12 cellular contexts compared by ENCODE assay signal in the genomic region with DNA sequence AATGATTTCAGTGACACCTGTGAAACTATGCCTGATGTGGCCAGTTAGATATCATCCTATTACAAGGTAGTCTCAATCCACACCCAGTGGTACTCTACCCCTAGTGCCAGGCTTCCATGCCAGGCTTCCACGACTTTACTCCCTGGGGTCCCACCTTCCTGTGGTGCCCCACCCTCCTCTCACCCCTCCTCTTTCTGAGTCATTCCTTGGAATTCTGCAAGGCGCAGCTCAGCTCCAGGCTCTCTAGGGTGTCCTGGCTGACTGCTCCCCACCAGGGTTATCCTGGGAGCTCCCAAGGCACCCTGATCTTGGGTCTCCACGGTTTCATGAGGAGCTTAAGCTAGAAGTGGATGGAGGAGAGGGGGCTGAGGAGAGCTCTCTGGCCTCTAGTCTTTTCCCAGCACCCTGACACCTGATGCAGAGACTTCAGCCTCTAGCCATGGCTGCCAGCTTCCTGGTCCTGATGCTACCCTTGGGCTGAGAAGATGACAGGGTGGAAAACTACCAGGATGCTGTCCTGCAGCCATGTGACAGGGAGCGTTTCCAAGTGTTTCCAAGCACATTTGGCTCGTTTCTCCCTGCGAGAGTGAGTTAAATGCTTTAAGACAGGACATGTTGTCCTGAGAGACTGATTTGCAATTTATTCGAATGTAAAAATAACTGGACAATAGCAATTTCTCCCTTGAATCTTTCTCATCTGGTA.
"Had no signal": no experiment of that assay in that cellular context is flagged by ENCODE, and none has a peak within 500 bp of the region (broad histone marks: within the 10 kb centered on the region; RNA-seq: fewer than 3 reads in every experiment).

No MANE protein-coding gene starts in this region.

- H3K4me1 Mint-ChIP-seq: activated naive CD8-positive, alpha-beta T cell treated with anti-CD3 and anti-CD28 coated beads for 36 hours; nephron had no signal

- H3K9me3 Mint-ChIP-seq: activated naive CD8-positive, alpha-beta T cell treated with anti-CD3 and anti-CD28 coated beads for 36 hours had no signal

- H3K4me3 Mint-ChIP-seq: activated naive CD8-positive, alpha-beta T cell treated with anti-CD3 and anti-CD28 coated beads for 36 hours; nephron; stimulated activated naive CD8-positive, alpha-beta T cell treated with anti-CD3 and anti-CD28 coated beads, Interleukin-15, Interleukin-2, amounts not matched to agents 100 ng/mL and 50 ng/mL, for 24 hours had no signal

- DNase-seq: activated CD4-positive, alpha-beta T cell treated with anti-CD3 and anti-CD28 coated beads for 1 hour; activated CD4-positive, alpha-beta T cell treated with anti-CD3 and anti-CD28 coated beads, Interleukin-2, amount 50 U/mL, for 48 hours; activated gamma-delta T cell; activated naive CD8-positive, alpha-beta T cell treated with anti-CD3 and anti-CD28 coated beads for 36 hours; activated T-cell treated with anti-CD3 and anti-CD28 coated beads, Interleukin-2, amount 50 U/mL, for 48 hours; effector memory CD4-positive, alpha-beta T cell; stimulated activated CD4-positive, alpha-beta T cell treated with anti-CD3 and anti-CD28 coated beads, Interleukin-2, amount 100 ng/mL, for 48 hours; T-helper 2 cell; thyroid gland; uterus had no signal

- H3K36me3 Mint-ChIP-seq: activated naive CD8-positive, alpha-beta T cell treated with anti-CD3 and anti-CD28 coated beads for 36 hours had no signal

- H3K27ac Mint-ChIP-seq: activated naive CD8-positive, alpha-beta T cell treated with anti-CD3 and anti-CD28 coated beads for 36 hours; nephron; stimulated activated naive CD8-positive, alpha-beta T cell treated with anti-CD3 and anti-CD28 coated beads, Interleukin-15, Interleukin-2, amounts not matched to agents 100 ng/mL and 50 ng/mL, for 24 hours had no signal
